In genomic region chr5:120552638-120553037, GRCh38 we compare ENCODE assay signal across 22 cellular contexts.
DNase-seq lines count a peak whose midpoint lies in the region; ATAC-seq, FAIRE-seq and TF ChIP-seq lines count a peak whose summit lies in the region.
"Had no signal": no experiment of that assay in that cellular context is flagged by ENCODE, and none has a peak within 500 bp of the region (broad histone marks: within the 10 kb centered on the region; RNA-seq: fewer than 3 reads in every experiment).

No MANE protein-coding gene starts in this region.

- intact Hi-C loops in PC-3 (cut with micrococcal nuclease), result no loop called here

- no peak overlapping the region for H2AFZ ChIP-seq in PC-3 (ENCODE audit: low read length)

- H4K20me1 ChIP-seq in PC-3 (ENCODE audit: low read length), result no peaks in the 10 kb centered on the region

- peak overlapping the region; percentile 32 for H3K4me2 ChIP-seq in PC-3 (ENCODE audit: low read length)
- H3K4me2 ChIP-seq: KMS-11 had no signal

- no peaks in the 10 kb centered on the region for H3K9me3 ChIP-seq in PC-3 (ENCODE audit: low read length)
- H3K9me3 ChIP-seq: SJSA1 had no signal

- no peaks in the 10 kb centered on the region for H3K79me2 ChIP-seq in PC-3 (ENCODE audit: low read length)

- H3K36me3 ChIP-seq in PC-3 (ENCODE audit: low read depth, low read length), result no peaks in the 10 kb centered on the region
- no peaks in the 10 kb centered on the region for H3K36me3 ChIP-seq in bronchial epithelial cell (ENCODE audit: control insufficient read depth, insufficient read depth, low read length)
- H3K36me3 ChIP-seq: SJSA1 had no signal

- H3K27ac ChIP-seq in PC-3 (ENCODE audit: low read length), result peak overlapping the region; percentile 5; the same call in 1 of the 2 replicates
- H3K27ac ChIP-seq: C4-2B, KMS-11, SJSA1 had no signal

- no TSS peak for BruUV-seq in PC-3 (replicated peaks; lab: Mats Ljungman, UMichigan)

- ATAC-seq in PC-3, result peak; percentile 66

- peak; percentile 41 for DNase-seq in HCEC 1CT
- peak; percentile 70 for DNase-seq in PC-3
- peak; percentile 15 for DNase-seq in bronchial epithelial cell (ENCODE audit: low read depth)
- DNase-seq in NCI-H1105 (lab: John Stamatoyannopoulos, UW), result no peak
- DNase-seq in dermis blood vessel endothelial cell, result no peak
- DNase-seq in DMS53 (lab: John Stamatoyannopoulos, UW), result no peak
- DNase-seq in SHP77 treated with DMSO at 0.1 percent for 48 hours (lab: John Stamatoyannopoulos, UW), result no peak
- DNase-seq: ACHN, AML-193, DMS79 treated with DMSO at 0.1 percent for 48 hours, GDM1, MM.1S, NCI-H1105 treated with DMSO at 0.1 percent for 48 hours, NCI-H1694, NCI-H2081 treated with DMSO at 0.1 percent for 48 hours, NCI-H774, RPMI8226, SW 1271 had no signal

- FAIRE-seq in bronchial epithelial cell (lab: Jason Lieb, UNC), result no peak
- FAIRE-seq: D721Med had no signal

- no peaks in the 10 kb centered on the region for H3K9me2 ChIP-seq in PC-3 (replicated peaks; ENCODE audit: low read length)

- no peaks in the 10 kb centered on the region for H3F3A ChIP-seq in PC-3 (ENCODE audit: low read length, unreplicated experiment)

- CTCF ChIA-PET in PC-3 (lab: Charles Lee), result no interaction called here

- POLR2A ChIA-PET in PC-3 (lab: Charles Lee; ENCODE audit: unreplicated experiment), result no interaction called here

- TF ChIP-seq CTCF in PC-3 (conservative IDR thresholded peaks at IDR 0.05; ENCODE audit: low read depth, low read length) (no peak), bronchial epithelial cell (IDR thresholded peaks at IDR 0.05; ENCODE audit: insufficient read depth, low read length, severe bottlenecking) (no peak)

- H3K27me3 ChIP-seq in PC-3 (ENCODE audit: low read length), result no peaks in the 10 kb centered on the region
- H3K27me3 ChIP-seq in bronchial epithelial cell (ENCODE audit: control insufficient read depth, insufficient read depth, low read length), result no peaks in the 10 kb centered on the region
- H3K27me3 ChIP-seq: SJSA1 had no signal

- H3K4me1 ChIP-seq in PC-3 (ENCODE audit: insufficient read depth, low read length), result peaks cover 15% of the 10 kb centered on the region

- H3K4me3 ChIP-seq in PC-3 (ENCODE audit: low read length) (no peak overlapping the region), bronchial epithelial cell (ENCODE audit: low read depth, low read length) (no peak overlapping the region)
- H3K4me3 ChIP-seq: SJSA1 had no signal

- no peak overlapping the region for H3K9ac ChIP-seq in PC-3 (ENCODE audit: low read length)
- H3K9ac ChIP-seq: KMS-11 had no signal

Comparison
In these comparisons a context has a peak if more than half of its experiments do, and no peak if none do; other contexts are left out.
1. DNase-seq: peak in HCEC 1CT (single experiment), PC-3 (single experiment) and bronchial epithelial cell (single experiment); none in NCI-H1105 (single experiment), dermis blood vessel endothelial cell (single experiment), DMS53 (single experiment) and SHP77 treated with DMSO at 0.1 percent for 48 hours (single experiment).